8 cellular contexts compared by ENCODE assay signal in genomic region chr16:85370543-85370880, GRCh38.
DNase-seq lines count a peak whose midpoint lies in the region; ATAC-seq and TF ChIP-seq lines count a peak whose summit lies in the region.
"Had no signal": no experiment of that assay in that cellular context is flagged by ENCODE, and none has a peak within 500 bp of the region (broad histone marks: within the 10 kb centered on the region; RNA-seq: fewer than 3 reads in every experiment).

No MANE protein-coding gene starts in this region.

- TF ChIP-seq CTCF in RWPE1 (conservative IDR thresholded peaks at IDR 0.05; ENCODE audit: low read depth) (no peak), transverse colon (IDR thresholded peaks at IDR 0.05) (no peak)

- no peak for TF ChIP-seq EP300 in transverse colon (IDR thresholded peaks at IDR 0.05; ENCODE audit: low read depth)

- WGBS in transverse colon (ENCODE audit: low coverage in 1 of 2), 2 donors, result 16% methylated on average over 6 of the region's 6 CpGs; no CpG with 5 or more reads in 1 of the 2 donors

- in situ Hi-C loops in transverse colon (cut with MboI; ENCODE audit: low pct_ligation_motif_present in 1 of 4, low pct_unique_long_range_greater_than_20kb in 1 of 4, low sequenced_read_pairs in 3 of 4), result no loop called here

- H3K9me3 ChIP-seq in muscle layer of colon (ENCODE audit: low read length) (no peaks in the 10 kb centered on the region), transverse colon (no peaks in the 10 kb centered on the region)

- peak overlapping the region; percentile 7 for H3K9ac ChIP-seq in muscle layer of colon (ENCODE audit: low read length)

- H3K36me3 ChIP-seq in muscle layer of colon (ENCODE audit: insufficient read depth, low read length) (no peaks in the 10 kb centered on the region), transverse colon (no peaks in the 10 kb centered on the region)

- DNase-seq in RWPE1 (ENCODE audit: low spot score), result no peak
- no peak for DNase-seq in transverse colon
- DNase-seq in activated naive CD4-positive, alpha-beta T cell treated with anti-CD3 and anti-CD28 coated beads, Interleukin-2, amount 50 U/mL, for 16 hours, result no peak
- no peak for DNase-seq in NCI-H69 (lab: John Stamatoyannopoulos, UW)
- DNase-seq in NAMALWA (ENCODE audit: low spot score), result no peak
- DNase-seq: NCI-H1048 had no signal

- POLR2A ChIA-PET in RWPE1 (lab: Yijun Ruan, JAX; ENCODE audit: low non-redundant PET), result no interaction called here

- CTCF ChIA-PET in RWPE1 (lab: Yijun Ruan, JAX), result interaction anchor here (0.6 to 1.7 kb wide), 9 partner anchors 11 to 265 kb away, joined by 3 to 5 read pairs (median 3); no protein-coding TSS in a partner anchor

- no peaks in the 10 kb centered on the region for H3K27me3 ChIP-seq in muscle layer of colon (ENCODE audit: control insufficient read depth in 1 of 2, insufficient read depth in 2 of 2, low read length in 2 of 2)
- no peaks in the 10 kb centered on the region for H3K27me3 ChIP-seq in transverse colon

- peak overlapping the region in 1 of 2 donors; percentile 46 for H3K4me3 ChIP-seq in muscle layer of colon (ENCODE audit: low read depth in 1 of 2, low read length in 2 of 2)
- H3K4me3 ChIP-seq in transverse colon, result peak overlapping the region in 1 of 4 donors; percentile 20

- no peak for TF ChIP-seq POLR2A in transverse colon (IDR thresholded peaks at IDR 0.05)

- H3K4me1 ChIP-seq in muscle layer of colon (ENCODE audit: insufficient read depth, low read length) (peaks cover 67% of the 10 kb centered on the region), transverse colon (peaks cover 38 to 50% (median 39%) of the 10 kb centered on the region in 4 donors)

- peak; percentile 6 for ATAC-seq in esophagus mucosa

- peak overlapping the region; percentile 95 for H3K27ac ChIP-seq in RWPE1
- H3K27ac ChIP-seq in muscle layer of colon (ENCODE audit: low read depth, low read length), result peak overlapping the region; percentile 79
- peak overlapping the region; percentile 51 to 79 (median 78) for H3K27ac ChIP-seq in transverse colon

- intact Hi-C loops in transverse colon (cut with DNase I; ENCODE audit: low total_unique reads), result no loop called here
